26 cellular contexts compared by ENCODE assay signal in genomic region chr11:93700830-93701229, GRCh38. TPM values are rescaled to one million over a fixed set of nuclear protein-coding genes. Genes with fewer than 3 reads are reported as not detected.
A peak's percentile ranks its signal among the peaks of the same experiment; 100 is the strongest.
DNase-seq lines count a peak whose midpoint lies in the region; ATAC-seq and TF ChIP-seq lines count a peak whose summit lies in the region.
"Had no signal": no experiment of that assay in that cellular context is flagged by ENCODE, and none has a peak within 500 bp of the region (broad histone marks: within the 10 kb centered on the region; RNA-seq: fewer than 3 reads in every experiment).

No MANE protein-coding gene starts in this region.

- H3K79me2 ChIP-seq in fibroblast of lung (ENCODE audit: control insufficient read depth, insufficient read depth, low read length), result no peaks in the 10 kb centered on the region

- H3K27me3 ChIP-seq in heart right ventricle (no peaks in the 10 kb centered on the region), fibroblast of lung (ENCODE audit: control insufficient read depth, insufficient read depth, low read length) (no peaks in the 10 kb centered on the region)
- H3K27me3 ChIP-seq: neural progenitor cell, right lobe of liver, SJSA1, uterus had no signal

- H3K4me3 ChIP-seq in heart right ventricle (no peak overlapping the region), fibroblast of lung (replicated peaks in 1 of 4; ENCODE audit: control extremely low read depth in 1 of 4, insufficient read depth in 1 of 4, low read depth in 3 of 4, low read length in 4 of 4) (no peak overlapping the region)
- H3K4me3 ChIP-seq: neural progenitor cell, right lobe of liver, SJSA1, thoracic aorta, uterus had no signal

- peak in 1 of 2 donors; percentile 9 for DNase-seq in heart right ventricle
- no peak for DNase-seq in Right ventricle myocardium inferior (ENCODE audit: missing footprints)
- DNase-seq in fibroblast of lung (ENCODE audit: low read depth in 2 of 2), result peak; percentile 2 to 63
- peak; percentile 28 for DNase-seq in non-pigmented ciliary epithelial cell (ENCODE audit: low read depth)
- no peak for DNase-seq in hippocampal formation (lab: John Stamatoyannopoulos, UW)
- no peak for DNase-seq in activated effector memory CD4-positive, alpha-beta T cell treated with Interleukin-2 at 50 U/mL for 16 hours
- DNase-seq: 8988T; activated CD4-positive, alpha-beta T cell treated with anti-CD3 and anti-CD28 coated beads, Interleukin-2, amount 10 ng/mL, durations not matched to agents 7 days and 5 days; CD4-positive, alpha-beta T cell; cerebellar nuclear complex; mesenchymal stem cell; NCI-H1436 treated with DMSO at 0.1 percent for 48 hours; NCI-H774; right lobe of liver; stimulated activated CD8-positive, alpha-beta memory T cell treated with anti-CD3 and anti-CD28 coated beads, Interleukin-4, amount 100 ng/mL, for 48 hours; T-cell; uterus; WERI-Rb-1 had no signal

- H3K27ac ChIP-seq in heart right ventricle (peak overlapping the region in 6 of 10 donors; percentile 18 to 79 (median 68)), fibroblast of lung (ENCODE audit: insufficient read depth, low read length) (no peak overlapping the region)
- H3K27ac ChIP-seq: neural progenitor cell, right lobe of liver, SJSA1, thoracic aorta, uterus, WERI-Rb-1 had no signal

- H3K9me3 ChIP-seq in heart right ventricle (no peaks in the 10 kb centered on the region), fibroblast of lung (ENCODE audit: control insufficient read depth, insufficient read depth, low read depth, low read length) (no peaks in the 10 kb centered on the region)
- H3K9me3 ChIP-seq: right lobe of liver, SJSA1, thoracic aorta, uterus had no signal

- intact Hi-C loops in heart right ventricle (cut with DNase I), result no loop called here
- intact Hi-C loops in Right ventricle myocardium inferior (cut with DNase I), result no loop called here

- H3K9ac ChIP-seq in fibroblast of lung (ENCODE audit: insufficient read depth, low read length), result no peak overlapping the region
- H3K9ac ChIP-seq: neural progenitor cell had no signal

- ATAC-seq in heart right ventricle (peak in 6 of 8 donors; percentile 69 to 97 (median 86)), Right ventricle myocardium inferior (no peak), SK-N-SH treated with all-trans-retinoic acid at 6 μM for 48 hours (peak; percentile 89), GM19023 (IDR thresholded peaks at IDR 0.05; ENCODE audit: unreplicated experiment) (no peak)
- ATAC-seq: activated naive CD4-positive, alpha-beta T cell treated with anti-CD3 and anti-CD28 coated beads, Interleukin-2, amount 50 U/mL, for 72 hours; esophagus mucosa; Panc1; right lobe of liver; T-cell had no signal

- H4K20me1 ChIP-seq in fibroblast of lung (ENCODE audit: control insufficient read depth, extremely low read depth, insufficient read depth, low read length), result no peaks in the 10 kb centered on the region

- no peak overlapping the region for H2AFZ ChIP-seq in fibroblast of lung (ENCODE audit: low read length)
- H2AFZ ChIP-seq: neural progenitor cell had no signal

- 46 to 63% methylated on average over 3 of the region's 3 CpGs for WGBS in heart right ventricle, 2 donors

- H3K36me3 ChIP-seq in heart right ventricle (peaks cover 0 to 100% (median 33%) of the 10 kb centered on the region in 9 donors), fibroblast of lung (ENCODE audit: control insufficient read depth, insufficient read depth, low read length) (peaks cover 6% of the 10 kb centered on the region)
- H3K36me3 ChIP-seq: uterus had no signal

- H3K4me1 ChIP-seq in heart right ventricle, result peaks cover 0 to 11% (median 0%) of the 10 kb centered on the region in 9 donors
- H3K4me1 ChIP-seq in fibroblast of lung (ENCODE audit: control insufficient read depth, extremely low read depth, insufficient read depth, low read length), result no peaks in the 10 kb centered on the region
- H3K4me1 ChIP-seq: right lobe of liver, SJSA1, uterus had no signal

- no peak overlapping the region for H3K4me2 ChIP-seq in fibroblast of lung (ENCODE audit: extremely low read depth, insufficient read depth, low read length)
- H3K4me2 ChIP-seq: neural progenitor cell had no signal

- TF ChIP-seq CTCF in heart right ventricle (IDR thresholded peaks at IDR 0.05) (no peak), fibroblast of lung (conservative IDR thresholded peaks at IDR 0.05 in 1 of 2, IDR thresholded peaks at IDR 0.05 in 1 of 2; ENCODE audit: low read depth in 1 of 2, low read length in 2 of 2) (no peak)

TF ChIP-seq in SK-N-SH treated with all-trans-retinoic acid at 6 μM for 48 hours, 23 proteins besides CTCF, POLR2A, EP300 and RAD21 (continues in another document):
- TF ChIP-seq BACH2 (CRISPR knock-in tag; IDR thresholded peaks at IDR 0.05; ENCODE audit: borderline replicate concordance), result no peak
- TF ChIP-seq, protein P1, sequence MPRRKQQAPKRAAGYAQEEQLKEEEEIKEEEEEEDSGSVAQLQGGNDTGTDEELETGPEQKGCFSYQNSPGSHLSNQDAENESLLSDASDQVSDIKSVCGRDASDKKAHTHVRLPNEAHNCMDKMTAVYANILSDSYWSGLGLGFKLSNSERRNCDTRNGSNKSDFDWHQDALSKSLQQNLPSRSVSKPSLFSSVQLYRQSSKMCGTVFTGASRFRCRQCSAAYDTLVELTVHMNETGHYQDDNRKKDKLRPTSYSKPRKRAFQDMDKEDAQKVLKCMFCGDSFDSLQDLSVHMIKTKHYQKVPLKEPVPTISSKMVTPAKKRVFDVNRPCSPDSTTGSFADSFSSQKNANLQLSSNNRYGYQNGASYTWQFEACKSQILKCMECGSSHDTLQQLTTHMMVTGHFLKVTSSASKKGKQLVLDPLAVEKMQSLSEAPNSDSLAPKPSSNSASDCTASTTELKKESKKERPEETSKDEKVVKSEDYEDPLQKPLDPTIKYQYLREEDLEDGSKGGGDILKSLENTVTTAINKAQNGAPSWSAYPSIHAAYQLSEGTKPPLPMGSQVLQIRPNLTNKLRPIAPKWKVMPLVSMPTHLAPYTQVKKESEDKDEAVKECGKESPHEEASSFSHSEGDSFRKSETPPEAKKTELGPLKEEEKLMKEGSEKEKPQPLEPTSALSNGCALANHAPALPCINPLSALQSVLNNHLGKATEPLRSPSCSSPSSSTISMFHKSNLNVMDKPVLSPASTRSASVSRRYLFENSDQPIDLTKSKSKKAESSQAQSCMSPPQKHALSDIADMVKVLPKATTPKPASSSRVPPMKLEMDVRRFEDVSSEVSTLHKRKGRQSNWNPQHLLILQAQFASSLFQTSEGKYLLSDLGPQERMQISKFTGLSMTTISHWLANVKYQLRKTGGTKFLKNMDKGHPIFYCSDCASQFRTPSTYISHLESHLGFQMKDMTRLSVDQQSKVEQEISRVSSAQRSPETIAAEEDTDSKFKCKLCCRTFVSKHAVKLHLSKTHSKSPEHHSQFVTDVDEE (CRISPR knock-in tag; IDR thresholded peaks at IDR 0.05), result no peak
- TF ChIP-seq ZNF70 (CRISPR knock-in tag; IDR thresholded peaks at IDR 0.05), result no peak
- no peak for TF ChIP-seq ARNTL (CRISPR knock-in tag; IDR thresholded peaks at IDR 0.05; ENCODE audit: borderline replicate concordance, low read depth)
- TF ChIP-seq PPARA (CRISPR knock-in tag; IDR thresholded peaks at IDR 0.05; ENCODE audit: borderline replicate concordance), result no peak
- no peak for TF ChIP-seq SNAI2 (CRISPR knock-in tag; IDR thresholded peaks at IDR 0.05)
- TF ChIP-seq ZNF565 (CRISPR knock-in tag; conservative IDR thresholded peaks at IDR 0.05; ENCODE audit: low read depth), result no peak
- no peak for TF ChIP-seq OSR1 (CRISPR knock-in tag; IDR thresholded peaks at IDR 0.05)
- no peak for TF ChIP-seq ZC3H10 (CRISPR knock-in tag; IDR thresholded peaks at IDR 0.05)
- TF ChIP-seq TCF4 (CRISPR knock-in tag; IDR thresholded peaks at IDR 0.05; ENCODE audit: borderline replicate concordance), result no peak
- no peak for TF ChIP-seq ZFP30 (CRISPR knock-in tag; IDR thresholded peaks at IDR 0.05)
- no peak for TF ChIP-seq ISL1 (CRISPR knock-in tag; IDR thresholded peaks at IDR 0.05)
- no peak for TF ChIP-seq ZNF8 (CRISPR knock-in tag; IDR thresholded peaks at IDR 0.05)
- no peak for TF ChIP-seq POU6F1 (CRISPR knock-in tag; IDR thresholded peaks at IDR 0.05; ENCODE audit: borderline replicate concordance, low read depth)

RNA-seq across cellular contexts. Expression of gene CEP295, which starts 39.3 kb away (rescaled TPM):
- total RNA-seq in heart right ventricle, result 10 to 100 TPM in 1 of 10 donors, 1 to 10 TPM in 9; 3.9 to 11.5 (median 6.9) TPM
- polyA plus RNA-seq in heart right ventricle, result 1 to 10 TPM; 2.9 to 9.9 TPM
- 4.8 TPM for total RNA-seq in Right ventricle myocardium inferior
- total RNA-seq in fibroblast of lung, result 11.8 and 15.5 TPM in 2 replicates
- 8.9 and 10.4 TPM in 2 replicates for polyA plus RNA-seq in fibroblast of lung
- polyA plus RNA-seq in fibroblast of lung (2012), result 4.0 and 4.8 TPM in 2 replicates
- 3.2 and 4.9 TPM in 2 replicates for polyA minus RNA-seq in fibroblast of lung (ENCODE audit: low replicate concordance)

RNA-seq across cellular contexts. Expression of gene TAF1D, which starts 40.5 kb away (rescaled TPM):
- total RNA-seq in heart right ventricle, result 10 to 100 TPM; 24.0 to 46.1 (median 31.6) TPM
- polyA plus RNA-seq in heart right ventricle, result 100 to 1,000 TPM in 1 of 2 donors, 10 to 100 TPM in 1; 56.6 to 114 TPM
- total RNA-seq in Right ventricle myocardium inferior, result 32.4 TPM
- total RNA-seq in fibroblast of lung, result 111 and 148 TPM in 2 replicates
- polyA plus RNA-seq in fibroblast of lung, result 77.1 and 78.5 TPM in 2 replicates
- 56.7 and 69.0 TPM in 2 replicates for polyA plus RNA-seq in fibroblast of lung (2012)
- polyA minus RNA-seq in fibroblast of lung (ENCODE audit: low replicate concordance), result 7.5 and 15.5 TPM in 2 replicates

RNA-seq across cellular contexts. Expression of gene C11orf54, which starts 40.6 kb away (rescaled TPM):
- total RNA-seq in heart right ventricle (10 to 100 TPM; 24.3 to 39.5 (median 27.6) TPM), Right ventricle myocardium inferior (30.2 TPM), fibroblast of lung (19.3 and 22.1 TPM in 2 replicates)
- polyA plus RNA-seq in heart right ventricle (10 to 100 TPM; 12.2 to 29.5 TPM), fibroblast of lung (11.1 and 29.0 TPM in 2 replicates)
- polyA plus RNA-seq in fibroblast of lung (2012), result 7.9 and 17.2 TPM in 2 replicates
- 9.4 TPM in 1 of 2 replicates, not detected in the other for polyA minus RNA-seq in fibroblast of lung (ENCODE audit: low replicate concordance)

Comparison
In these comparisons a context has a peak if more than half of its experiments do, and no peak if none do; other contexts are left out.
1. ATAC-seq: peak in heart right ventricle (6 of 8) and SK-N-SH treated with all-trans-retinoic acid at 6 μM for 48 hours (single experiment); none in Right ventricle myocardium inferior (single experiment) and GM19023 (single experiment).
2. DNase-seq: peak in fibroblast of lung (2 of 2) and non-pigmented ciliary epithelial cell (single experiment); none in Right ventricle myocardium inferior (single experiment), hippocampal formation (0 of 2) and activated effector memory CD4-positive, alpha-beta T cell treated with Interleukin-2 at 50 U/mL for 16 hours (single experiment).